ENCODE assay signal across 29 cellular contexts in the genomic region with DNA sequence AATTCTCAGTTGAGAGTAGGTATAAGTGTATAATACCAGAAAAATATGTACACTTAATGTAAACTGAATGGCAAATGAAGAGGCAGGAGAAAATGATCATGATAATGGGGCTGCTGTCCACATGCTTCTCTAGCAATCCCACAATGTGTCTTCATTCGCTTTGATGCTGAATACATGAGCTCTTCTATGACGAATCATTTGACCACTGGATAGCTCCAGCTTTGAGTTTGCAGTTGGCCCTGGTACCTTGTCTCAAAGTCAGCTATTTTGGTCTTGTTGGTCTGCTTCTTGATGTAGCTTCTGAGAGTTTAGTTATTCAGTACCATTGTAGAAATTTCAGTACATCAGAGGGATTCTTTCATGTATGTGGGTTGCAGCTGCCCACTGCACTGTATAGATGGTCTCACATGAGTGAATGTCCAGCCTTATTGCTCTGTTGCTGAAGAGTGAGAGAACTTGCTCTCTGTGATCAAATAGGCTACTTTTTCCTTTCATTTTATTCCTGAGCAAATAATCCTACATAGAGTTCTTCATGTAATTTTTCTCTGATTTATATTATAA.
DNase-seq lines count a peak whose midpoint lies in the region; ATAC-seq and TF ChIP-seq lines count a peak whose summit lies in the region.
"Had no signal": no experiment of that assay in that cellular context is flagged by ENCODE, and none has a peak within 500 bp of the region (broad histone marks: within the 10 kb centered on the region; RNA-seq: fewer than 3 reads in every experiment).

No MANE protein-coding gene starts in this region.

- H3K56ac ChIP-seq in IMR-90 (ENCODE audit: extremely low read depth, insufficient read depth, low read length), result no peak overlapping the region

- H3K27me3 ChIP-seq in IMR-90 (ENCODE audit: control insufficient read depth, insufficient read depth, low read length) (no peaks in the 10 kb centered on the region), MM.1S (replicated peaks; ENCODE audit: insufficient read depth, low read length) (no peaks in the 10 kb centered on the region)
- H3K27me3 ChIP-seq: brain microvascular endothelial cell, esophagus squamous epithelium, heart right ventricle, ovary had no signal

- no peak for TF ChIP-seq CTCF in AG10803 (conservative IDR thresholded peaks at IDR 0.05; ENCODE audit: low read length)
- TF ChIP-seq CTCF in IMR-90 (conservative IDR thresholded peaks at IDR 0.05; ENCODE audit: low read depth, low read length), result no peak
- no peak for TF ChIP-seq CTCF in MM.1S (IDR thresholded peaks at IDR 0.05; ENCODE audit: low read length)

- H3K18ac ChIP-seq in IMR-90 (ENCODE audit: low read depth, low read length), result no peak overlapping the region

- BruUV-seq in IMR-90 (replicated peaks; lab: Mats Ljungman, UMichigan), result no TSS peak

- POLR2A ChIA-PET in IMR-90 (lab: Charles Lee; ENCODE audit: unreplicated experiment), result no interaction called here

- H2AK9ac ChIP-seq in IMR-90 (replicated peaks; ENCODE audit: low read depth, low read length, poor library complexity), result peak overlapping the region; percentile 33

- H3K14ac ChIP-seq in IMR-90 (replicated peaks; ENCODE audit: low read depth, low read length), result no peak overlapping the region

- DNase-seq in AG10803 (ENCODE audit: low read depth) (peak; percentile 40), HCEC 1CT (peak; percentile 11), IMR-90 (peak; percentile 23), iris pigment epithelial cell (ENCODE audit: low read depth) (peak; percentile 36), MM.1S (no peak), NCI-H446 treated with DMSO at 0.1 percent for 48 hours (lab: John Stamatoyannopoulos, UW) (no peak), GDM1 (lab: John Stamatoyannopoulos, UW) (no peak)
- DNase-seq in activated CD4-positive, alpha-beta T cell treated with anti-CD3 and anti-CD28 coated beads, Interleukin-2, amount 50 U/mL, for 4 hours, result no peak
- DNase-seq: 8988T; activated naive CD4-positive, alpha-beta T cell treated with anti-CD3 and anti-CD28 coated beads, Interleukin-2, amount 10 ng/mL, durations not matched to agents 7 days and 5 days; amniotic stem cell; brain microvascular endothelial cell; Calu3; CD4-positive, CD25-positive, alpha-beta regulatory T cell; DMS79; esophagus squamous epithelium; foreskin melanocyte; GF-D8; H7; heart right ventricle; NCI-H1105 treated with DMSO at 0.1 percent for 48 hours; NCI-H187 treated with DMSO at 0.1 percent for 48 hours; NCI-H526 treated with DMSO at 0.1 percent for 48 hours; NK-92 treated with Interleukin-12 subunit alpha and Interleukin-12 subunit beta, amount 100 ng/mL, for 24 hours; ovary; PC-3; SHP77; stimulated activated naive B cell treated with anti-CD40 and anti-IgM and Interleukin-4, amounts not matched to agents 10 μg/mL and 1 μg/mL and 100 μg/mL, for 72 hours had no signal

- H3K4me1 ChIP-seq in IMR-90 (ENCODE audit: control insufficient read depth, insufficient read depth, low read length) (no peaks in the 10 kb centered on the region), MM.1S (ENCODE audit: low read length) (no peaks in the 10 kb centered on the region)
- H3K4me1 ChIP-seq: esophagus squamous epithelium, heart right ventricle had no signal

- 100% methylated on average over 2 of the region's 2 CpGs; no CpG with 5 or more reads in 1 of the 2 experiments for WGBS in IMR-90 (ENCODE audit: extremely low coverage in 2 of 2, insufficient read length in 1 of 2), 2 experiments

- no peak overlapping the region for H3K23ac ChIP-seq in IMR-90 (ENCODE audit: low read depth, low read length)

- H3K4ac ChIP-seq in IMR-90 (ENCODE audit: low read depth, low read length), result no peak overlapping the region

- peaks cover 0 to 4% of the 10 kb centered on the region in 2 experiments; a peak in 1 of 4 replicates for H3K79me1 ChIP-seq in IMR-90 (ENCODE audit: low read depth in 1 of 2, low read length in 2 of 2)

- H2BK15ac ChIP-seq in IMR-90 (ENCODE audit: low read depth, low read length), result no peak overlapping the region

- in situ Hi-C loops in IMR-90 (cut with MboI; ENCODE audit: low sequenced_read_pairs), result no loop called here

- H3K4me3 ChIP-seq in AG10803 (ENCODE audit: low read length), result no peak overlapping the region
- no peak overlapping the region for H3K4me3 ChIP-seq in IMR-90 (ENCODE audit: insufficient read depth, low read depth, low read length)
- H3K4me3 ChIP-seq in MM.1S (ENCODE audit: low read length), result no peak overlapping the region
- H3K4me3 ChIP-seq: esophagus squamous epithelium, heart right ventricle, ovary had no signal

- ATAC-seq in IMR-90 (ENCODE audit: low read depth), result no peak
- ATAC-seq: activated T-helper 17 cell treated with anti-CD3 and anti-CD28 coated beads, Interleukin-2, amount 50 U/mL, for 72 hours; heart right ventricle; PC-3; stimulated activated naive B cell treated with anti-CD40 and anti-IgM and Interleukin-4, amounts not matched to agents 10 μg/mL and 1 μg/mL and 100 μg/mL, for 72 hours had no signal

- no peak overlapping the region for H2BK5ac ChIP-seq in IMR-90 (ENCODE audit: low read depth, low read length, poor library complexity, severe bottlenecking)

- no peaks in the 10 kb centered on the region for H3F3A ChIP-seq in MM.1S (ENCODE audit: insufficient read depth, low read length)

- TF ChIP-seq RAD21 in IMR-90 (IDR thresholded peaks at IDR 0.05; ENCODE audit: low read length), result no peak

- H3K4me2 ChIP-seq in IMR-90 (ENCODE audit: low read depth, low read length) (no peak overlapping the region), MM.1S (ENCODE audit: low read depth, low read length) (no peak overlapping the region)

- H3K9me3 ChIP-seq in IMR-90 (ENCODE audit: control insufficient read depth, insufficient read depth, low read length), result no peaks in the 10 kb centered on the region
- H3K9me3 ChIP-seq in MM.1S (replicated peaks; ENCODE audit: insufficient read depth, low read length), result no peaks in the 10 kb centered on the region
- H3K9me3 ChIP-seq: esophagus squamous epithelium, heart right ventricle, ovary had no signal

- H3K27ac ChIP-seq in IMR-90 (ENCODE audit: insufficient read depth, low read length) (no peak overlapping the region), MM.1S (ENCODE audit: low read length) (no peak overlapping the region)
- H3K27ac ChIP-seq: brain microvascular endothelial cell, esophagus squamous epithelium, heart right ventricle, ovary had no signal

- intact Hi-C loops in IMR-90 (cut with micrococcal nuclease), result no loop called here

- H4K20me1 ChIP-seq in IMR-90 (ENCODE audit: insufficient read depth, low read length) (no peaks in the 10 kb centered on the region), MM.1S (ENCODE audit: insufficient read depth, low read length) (no peaks in the 10 kb centered on the region)

- no peaks in the 10 kb centered on the region for H3K79me2 ChIP-seq in MM.1S (ENCODE audit: low read length)

- no peak overlapping the region for H4K8ac ChIP-seq in IMR-90 (ENCODE audit: low read depth in 2 of 2, low read length in 2 of 2)

- CTCF ChIA-PET in IMR-90 (lab: Yijun Ruan, JAX), result interaction anchor here (0.5 to 0.7 kb wide), 2 partner anchors 9 to 684 kb away, joined by 4 read pairs; no protein-coding TSS in a partner anchor

- dilution Hi-C loops in IMR-90 (cut with HindIII; ENCODE audit: low sequenced_read_pairs, unreplicated experiment), result no loop called here

- no peak for TF ChIP-seq POLR2A in IMR-90 (IDR thresholded peaks at IDR 0.05; ENCODE audit: low read depth, low read length)

- H3K36me3 ChIP-seq in IMR-90 (ENCODE audit: control insufficient read depth, insufficient read depth, low read length), result peaks cover 4% of the 10 kb centered on the region; the same call in 1 of the 2 replicates
- H3K36me3 ChIP-seq in MM.1S (replicated peaks; ENCODE audit: insufficient read depth, low read length), result no peaks in the 10 kb centered on the region
- H3K36me3 ChIP-seq: brain microvascular endothelial cell, ovary had no signal

- no peak overlapping the region for H2AK5ac ChIP-seq in IMR-90 (ENCODE audit: low read depth, low read length)

- H2BK20ac ChIP-seq in IMR-90 (ENCODE audit: low read depth, low read length), result no peak overlapping the region

- no peak overlapping the region for H4K5ac ChIP-seq in IMR-90 (ENCODE audit: low read depth, low read length)

- H2AFZ ChIP-seq in IMR-90 (replicated peaks; ENCODE audit: low read length, poor library complexity), result no peak overlapping the region
- H2AFZ ChIP-seq in MM.1S (ENCODE audit: low read length), result no peak overlapping the region

- H3K9ac ChIP-seq in IMR-90 (ENCODE audit: low read depth, low read length), result no peak overlapping the region
- no peak overlapping the region for H3K9ac ChIP-seq in MM.1S (ENCODE audit: low read length)

- H4K91ac ChIP-seq in IMR-90 (ENCODE audit: insufficient read depth, low read depth, low read length), result no peak overlapping the region

- H3K9me2 ChIP-seq in MM.1S (replicated peaks; ENCODE audit: insufficient read depth, low read length), result no peaks in the 10 kb centered on the region

- H2BK120ac ChIP-seq in IMR-90 (ENCODE audit: low read depth, low read length), result no peak overlapping the region

- H3K9me1 ChIP-seq in IMR-90 (ENCODE audit: insufficient read depth, low read length), result peaks cover 4% of the 10 kb centered on the region

TF ChIP-seq in IMR-90, 13 proteins besides CTCF, POLR2A, EP300 and RAD21:
- TF ChIP-seq MAZ (IDR thresholded peaks at IDR 0.05; ENCODE audit: borderline replicate concordance, low read depth, low read length), result no peak
- no peak for TF ChIP-seq RCOR1 (IDR thresholded peaks at IDR 0.05; ENCODE audit: insufficient replicate concordance, low read length)
- no peak for TF ChIP-seq NFE2L2 (IDR thresholded peaks at IDR 0.05; ENCODE audit: low read depth, low read length)
- TF ChIP-seq ELK1 (IDR thresholded peaks at IDR 0.05; ENCODE audit: borderline replicate concordance, low read depth, low read length), result no peak
- TF ChIP-seq RFX5 (IDR thresholded peaks at IDR 0.05; ENCODE audit: low read depth, low read length), result no peak
- no peak for TF ChIP-seq SMC3 (IDR thresholded peaks at IDR 0.05; ENCODE audit: low read depth, low read length)
- TF ChIP-seq FOS (IDR thresholded peaks at IDR 0.05; ENCODE audit: low read depth, low read length), result no peak
- TF ChIP-seq CHD1 (IDR thresholded peaks at IDR 0.05; ENCODE audit: low read depth, low read length), result no peak

Comparison
In these comparisons a context has a peak if more than half of its experiments do, and no peak if none do; other contexts are left out.
1. DNase-seq: peak in AG10803 (single experiment), HCEC 1CT (single experiment), IMR-90 (single experiment) and iris pigment epithelial cell (single experiment); none in MM.1S (single experiment), NCI-H446 treated with DMSO at 0.1 percent for 48 hours (single experiment), GDM1 (single experiment) and activated CD4-positive, alpha-beta T cell treated with anti-CD3 and anti-CD28 coated beads, Interleukin-2, amount 50 U/mL, for 4 hours (0 of 2).